ENCODE assay signal across 11 cellular contexts in the genomic region with DNA sequence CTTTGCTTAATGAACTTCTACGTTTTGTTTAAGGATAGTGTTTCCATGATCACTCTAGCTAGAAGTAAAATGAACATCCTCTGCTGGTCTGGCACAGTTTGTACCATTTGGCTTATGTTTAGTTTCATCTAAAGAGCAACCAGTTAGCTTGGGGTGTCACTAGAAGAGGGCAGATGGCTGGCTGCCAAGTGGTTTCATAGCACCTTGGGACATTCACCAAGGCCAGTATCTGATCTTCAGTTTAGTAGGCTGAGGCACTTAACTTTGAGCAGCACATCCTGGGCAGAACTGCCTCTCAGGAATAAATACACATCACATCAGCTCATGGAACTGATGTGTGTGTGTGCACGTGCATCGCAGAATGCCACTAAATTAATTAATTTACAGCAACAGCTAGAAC.
A peak's percentile ranks its signal among the peaks of the same experiment; 100 is the strongest.
DNase-seq lines count a peak whose midpoint lies in the region; ATAC-seq lines count a peak whose summit lies in the region.
"Had no signal": no experiment of that assay in that cellular context is flagged by ENCODE, and none has a peak within 500 bp of the region (broad histone marks: within the 10 kb centered on the region; RNA-seq: fewer than 3 reads in every experiment).

No MANE protein-coding gene starts in this region.

- ATAC-seq in GM18517 (IDR thresholded peaks at IDR 0.05; ENCODE audit: unreplicated experiment) (peak; percentile 52), GM21360 (IDR thresholded peaks at IDR 0.05; ENCODE audit: unreplicated experiment) (peak; percentile 46), HG02970 (IDR thresholded peaks at IDR 0.05; ENCODE audit: low FRiP score, unreplicated experiment) (peak; percentile 54)

- DNase-seq in M059J (ENCODE audit: low read depth) (peak; percentile 21), NCI-H82 treated with DMSO at 0.1 percent for 48 hours (lab: John Stamatoyannopoulos, UW; ENCODE audit: unreplicated experiment) (no peak), H4 (ENCODE audit: low spot score) (no peak), germinal center (ENCODE audit: low spot score) (no peak)
- DNase-seq in activated CD8-positive, alpha-beta memory T cell treated with anti-CD3 and anti-CD28 coated beads, Interleukin-2, amount 50 U/mL, for 48 hours, result no peak
- DNase-seq: CD4-positive, CD25-positive, alpha-beta regulatory T cell; kidney glomerular epithelial cell; NCI-H1436 had no signal
